17 cellular contexts compared by ENCODE assay signal in genomic region chr9:100521282-100521681, GRCh38. TPM values are rescaled to one million over a fixed set of nuclear protein-coding genes. Genes with fewer than 3 reads are reported as not detected.
"Had no signal": no experiment of that assay in that cellular context is flagged by ENCODE, and none has a peak within 500 bp of the region (broad histone marks: within the 10 kb centered on the region; RNA-seq: fewer than 3 reads in every experiment).

No MANE protein-coding gene starts in this region.

- H3K4me3 ChIP-seq: ascending aorta, right atrium auricular region had no signal

- H3K27ac Mint-ChIP-seq: activated B cell treated with CpG ODN at 0.5 μM for 24 hours; activated naive CD4-positive, alpha-beta T cell treated with anti-CD3 and anti-CD28 coated beads, Interleukin-2, amount 10 ng/mL, durations not matched to agents 7 days and 5 days; dendritic cell treated with granulocyte-macrophage colony-stimulating factor and Interleukin-4, amounts not matched to agents 40 ng/mL and 50 ng/mL, for 4 days; natural killer cell treated with Interleukin-12 subunit alpha and Interleukin-12 subunit beta and Interleukin-15 and Interleukin-18, amount 100 ng/mL, for 72 hours; stimulated activated naive CD8-positive, alpha-beta T cell treated with anti-CD3 and anti-CD28 coated beads, Interleukin-15, Interleukin-2, amounts not matched to agents 100 ng/mL and 50 ng/mL, for 24 hours; type B pancreatic cell had no signal

- H3K36me3 ChIP-seq: ascending aorta, right atrium auricular region had no signal

- H3K4me1 Mint-ChIP-seq: activated B cell treated with CpG ODN at 0.5 μM for 24 hours; activated naive CD4-positive, alpha-beta T cell treated with anti-CD3 and anti-CD28 coated beads, Interleukin-2, amount 10 ng/mL, durations not matched to agents 7 days and 5 days had no signal

- DNase-seq: activated B cell treated with CpG ODN at 0.5 μM for 24 hours; activated CD4-positive, alpha-beta T cell treated with anti-CD3 and anti-CD28 coated beads for 48 hours; activated naive CD4-positive, alpha-beta T cell treated with anti-CD3 and anti-CD28 coated beads, Interleukin-2, amount 10 ng/mL, durations not matched to agents 7 days and 5 days; effector memory CD4-positive, alpha-beta T cell; foreskin keratinocyte; mesendoderm; nucleus accumbens; posterior cingulate gyrus; stimulated activated CD4-positive, alpha-beta T cell treated with anti-CD3 and anti-CD28 coated beads, Interleukin-4, amount 100 ng/mL, for 24 hours had no signal

- H3K27me3 Mint-ChIP-seq: activated B cell treated with CpG ODN at 0.5 μM for 24 hours; activated naive CD4-positive, alpha-beta T cell treated with anti-CD3 and anti-CD28 coated beads, Interleukin-2, amount 10 ng/mL, durations not matched to agents 7 days and 5 days; dendritic cell treated with granulocyte-macrophage colony-stimulating factor and Interleukin-4, amounts not matched to agents 40 ng/mL and 50 ng/mL, for 4 days; natural killer cell treated with Interleukin-12 subunit alpha and Interleukin-12 subunit beta and Interleukin-15 and Interleukin-18, amount 100 ng/mL, for 72 hours; stimulated activated naive CD8-positive, alpha-beta T cell treated with anti-CD3 and anti-CD28 coated beads, Interleukin-15, Interleukin-2, amounts not matched to agents 100 ng/mL and 50 ng/mL, for 24 hours; type B pancreatic cell had no signal

- H3K36me3 Mint-ChIP-seq: activated naive CD4-positive, alpha-beta T cell treated with anti-CD3 and anti-CD28 coated beads, Interleukin-2, amount 10 ng/mL, durations not matched to agents 7 days and 5 days; natural killer cell treated with Interleukin-12 subunit alpha and Interleukin-12 subunit beta and Interleukin-15 and Interleukin-18, amount 100 ng/mL, for 72 hours had no signal

- H3K27me3 ChIP-seq: ascending aorta, foreskin keratinocyte, right atrium auricular region had no signal

- ATAC-seq: foreskin keratinocyte; natural killer cell treated with Interleukin-12 subunit alpha and Interleukin-12 subunit beta and Interleukin-15 and Interleukin-18, amount 100 ng/mL, for 72 hours had no signal

- H3K9me3 Mint-ChIP-seq: activated B cell treated with CpG ODN at 0.5 μM for 24 hours; activated naive CD4-positive, alpha-beta T cell treated with anti-CD3 and anti-CD28 coated beads, Interleukin-2, amount 10 ng/mL, durations not matched to agents 7 days and 5 days; dendritic cell treated with granulocyte-macrophage colony-stimulating factor and Interleukin-4, amounts not matched to agents 40 ng/mL and 50 ng/mL, for 4 days; natural killer cell treated with Interleukin-12 subunit alpha and Interleukin-12 subunit beta and Interleukin-15 and Interleukin-18, amount 100 ng/mL, for 72 hours; stimulated activated naive CD8-positive, alpha-beta T cell treated with anti-CD3 and anti-CD28 coated beads, Interleukin-15, Interleukin-2, amounts not matched to agents 100 ng/mL and 50 ng/mL, for 24 hours had no signal

- H3K4me1 ChIP-seq: ascending aorta, foreskin keratinocyte, right atrium auricular region had no signal

- H3K9me3 ChIP-seq: ascending aorta, right atrium auricular region had no signal

- H3K27ac ChIP-seq: ascending aorta, foreskin keratinocyte, right atrium auricular region had no signal

- H3K4me3 Mint-ChIP-seq: activated B cell treated with CpG ODN at 0.5 μM for 24 hours; activated naive CD4-positive, alpha-beta T cell treated with anti-CD3 and anti-CD28 coated beads, Interleukin-2, amount 10 ng/mL, durations not matched to agents 7 days and 5 days; dendritic cell treated with granulocyte-macrophage colony-stimulating factor and Interleukin-4, amounts not matched to agents 40 ng/mL and 50 ng/mL, for 4 days; natural killer cell treated with Interleukin-12 subunit alpha and Interleukin-12 subunit beta and Interleukin-15 and Interleukin-18, amount 100 ng/mL, for 72 hours; stimulated activated naive CD8-positive, alpha-beta T cell treated with anti-CD3 and anti-CD28 coated beads, Interleukin-15, Interleukin-2, amounts not matched to agents 100 ng/mL and 50 ng/mL, for 24 hours; type B pancreatic cell had no signal

RNA-seq across cellular contexts. Expression of gene TMEFF1, which starts 48.3 kb away (rescaled TPM):
- total RNA-seq: activated B cell treated with CpG ODN at 0.5 μM for 24 hours, ascending aorta, lower leg skin, skeletal muscle tissue had no signal

RNA-seq across cellular contexts. Expression of gene CAVIN4, which starts 56.6 kb away (rescaled TPM):
- total RNA-seq: ascending aorta had no signal
